12 cellular contexts compared by ENCODE assay signal in genomic region chr9:19493845-19494244, GRCh38.
DNase-seq lines count a peak whose midpoint lies in the region; TF ChIP-seq lines count a peak whose summit lies in the region.
"Had no signal": no experiment of that assay in that cellular context is flagged by ENCODE, and none has a peak within 500 bp of the region (broad histone marks: within the 10 kb centered on the region; RNA-seq: fewer than 3 reads in every experiment).

No MANE protein-coding gene starts in this region.

- H3K18ac ChIP-seq in mesenchymal stem cell (ENCODE audit: low read depth in 1 of 2, low read length in 2 of 2), result no peak overlapping the region

- no peak overlapping the region for H2BK15ac ChIP-seq in mesenchymal stem cell (ENCODE audit: low read depth, poor library complexity, severe bottlenecking)

- WGBS in mesenchymal stem cell, result 73% methylated on average over 2 of the region's 2 CpGs

- H3K79me1 ChIP-seq in mesenchymal stem cell (replicated peaks; ENCODE audit: low read length, poor library complexity, severe bottlenecking), result no peaks in the 10 kb centered on the region

- H3K27me3 ChIP-seq in OCI-LY3 (ENCODE audit: low read depth, low read length) (peaks cover 26% of the 10 kb centered on the region), mesenchymal stem cell (ENCODE audit: control insufficient read depth in 1 of 2, insufficient read depth in 1 of 2, low read length in 2 of 2) (peaks cover 0 to 51% of the 10 kb centered on the region in 2 experiments)

- H4K91ac ChIP-seq in mesenchymal stem cell (ENCODE audit: low read length), result no peak overlapping the region

- peaks cover 33% of the 10 kb centered on the region for H3K4me1 ChIP-seq in OCI-LY3 (ENCODE audit: low read length)
- peaks cover 2% of the 10 kb centered on the region for H3K4me1 ChIP-seq in mesenchymal stem cell (ENCODE audit: control insufficient read depth, insufficient read depth, low read depth, low read length)

- H3K9me3 ChIP-seq in OCI-LY3 (ENCODE audit: insufficient read depth, low read length), result no peaks in the 10 kb centered on the region
- no peaks in the 10 kb centered on the region for H3K9me3 ChIP-seq in mesenchymal stem cell (ENCODE audit: control insufficient read depth, low read length)

- H3K9ac ChIP-seq in OCI-LY3 (ENCODE audit: low read length) (no peak overlapping the region), mesenchymal stem cell (ENCODE audit: low read length) (peak overlapping the region; percentile 92)
- H3K9ac ChIP-seq: KMS-11 had no signal

- H3K14ac ChIP-seq in mesenchymal stem cell (ENCODE audit: low read length in 2 of 2), result no peak overlapping the region

- H3K23ac ChIP-seq in mesenchymal stem cell (ENCODE audit: low read length in 2 of 2), result no peak overlapping the region

- DNase-seq in AG09309 (ENCODE audit: low read depth) (no peak), coronary artery (ENCODE audit: low spot score) (no peak), mesenchymal stem cell (no peak), H4 (ENCODE audit: low spot score) (no peak), chondrocyte (ENCODE audit: low spot score) (no peak), NCI-H1436 (lab: John Stamatoyannopoulos, UW) (no peak), NCI-H446 treated with DMSO at 0.1 percent for 48 hours (lab: John Stamatoyannopoulos, UW) (no peak)

- H3K4me2 ChIP-seq in OCI-LY3 (ENCODE audit: low read length), result peak overlapping the region; percentile 93
- H3K4me2 ChIP-seq in mesenchymal stem cell (ENCODE audit: low read length, poor library complexity, severe bottlenecking), result no peak overlapping the region
- H3K4me2 ChIP-seq: KMS-11 had no signal

- H3K27me3 Mint-ChIP-seq in chondrocyte (ENCODE audit: low read depth), result peaks cover 28% of the 10 kb centered on the region
- H3K27me3 Mint-ChIP-seq: stimulated activated memory B cell treated with anti-CD40 and anti-IgM and Interleukin-4, amounts not matched to agents 10 μg/mL and 1 μg/mL and 100 μg/mL, for 72 hours had no signal

- H2AK5ac ChIP-seq in mesenchymal stem cell (ENCODE audit: low read length, severe bottlenecking), result no peak overlapping the region

- H3K27ac ChIP-seq in OCI-LY3 (ENCODE audit: low read length) (no peak overlapping the region), coronary artery (peak overlapping the region; percentile 29 to 73), mesenchymal stem cell (ENCODE audit: low read length, poor library complexity, severe bottlenecking) (no peak overlapping the region)
- H3K27ac ChIP-seq: C4-2B, KMS-11 had no signal

- H2AFZ ChIP-seq in OCI-LY3 (ENCODE audit: low read depth, low read length) (no peak overlapping the region), mesenchymal stem cell (ENCODE audit: low read depth, low read length) (no peak overlapping the region)

- H2BK5ac ChIP-seq in mesenchymal stem cell (ENCODE audit: low read depth, low read length, poor library complexity, severe bottlenecking), result no peak overlapping the region

- H4K8ac ChIP-seq in mesenchymal stem cell (ENCODE audit: low read length), result no peak overlapping the region

- no peak overlapping the region for H3K4ac ChIP-seq in mesenchymal stem cell (ENCODE audit: low read depth in 1 of 2, low read length in 2 of 2)

- no peak overlapping the region for H3K27ac Mint-ChIP-seq in chondrocyte (ENCODE audit: unreplicated experiment)
- H3K27ac Mint-ChIP-seq: T-cell had no signal

- H3K9me3 Mint-ChIP-seq in chondrocyte (ENCODE audit: low read depth), result no peaks in the 10 kb centered on the region
- H3K9me3 Mint-ChIP-seq: stimulated activated memory B cell treated with anti-CD40 and anti-IgM and Interleukin-4, amounts not matched to agents 10 μg/mL and 1 μg/mL and 100 μg/mL, for 72 hours; T-cell had no signal

- H2BK120ac ChIP-seq in mesenchymal stem cell (ENCODE audit: low read depth, low read length), result no peak overlapping the region

- H3K36me3 ChIP-seq in OCI-LY3 (replicated peaks; ENCODE audit: low read depth, low read length), result no peaks in the 10 kb centered on the region
- no peaks in the 10 kb centered on the region for H3K36me3 ChIP-seq in mesenchymal stem cell (ENCODE audit: control insufficient read depth in 1 of 2, insufficient read depth in 2 of 2, low read depth in 1 of 2, low read length in 2 of 2)

- no peaks in the 10 kb centered on the region for H3K79me2 ChIP-seq in OCI-LY3 (ENCODE audit: low read length)

- TF ChIP-seq CTCF in AG09309 (IDR thresholded peaks at IDR 0.05; ENCODE audit: control insufficient read depth, insufficient read depth, low read depth, low read length, missing control alignments) (no peak), OCI-LY3 (IDR thresholded peaks at IDR 0.05; ENCODE audit: low read depth, low read length) (no peak), coronary artery (IDR thresholded peaks at IDR 0.05) (no peak), chondrocyte (IDR thresholded peaks at IDR 0.05) (no peak)

- H3K36me3 Mint-ChIP-seq in chondrocyte (ENCODE audit: low read depth), result no peaks in the 10 kb centered on the region
- H3K36me3 Mint-ChIP-seq: stimulated activated memory B cell treated with anti-CD40 and anti-IgM and Interleukin-4, amounts not matched to agents 10 μg/mL and 1 μg/mL and 100 μg/mL, for 72 hours; T-cell had no signal

- H2BK12ac ChIP-seq in mesenchymal stem cell (ENCODE audit: low read length in 2 of 2), result no peak overlapping the region

- H3K4me3 ChIP-seq in AG09309 (ENCODE audit: control insufficient read depth, low read depth, low read length) (peak overlapping the region; percentile 68), OCI-LY3 (ENCODE audit: low read length) (peak overlapping the region; percentile 72), coronary artery (peak overlapping the region; percentile 64), mesenchymal stem cell (ENCODE audit: insufficient read depth in 1 of 2, low read depth in 1 of 2, low read length in 2 of 2) (peak overlapping the region in 1 of 2 experiments; percentile 77)

- H3K4me1 Mint-ChIP-seq in chondrocyte (ENCODE audit: low read depth), result peaks cover 17% of the 10 kb centered on the region

- H4K20me1 ChIP-seq in OCI-LY3 (ENCODE audit: insufficient read depth, low read length), result no peaks in the 10 kb centered on the region

- H3K4me3 Mint-ChIP-seq in chondrocyte (ENCODE audit: unreplicated experiment), result no peak overlapping the region

Comparison
In these comparisons a context has a peak if more than half of its experiments do, and no peak if none do; other contexts are left out.
1. H3K27ac ChIP-seq: peak in coronary artery (2 of 2); none in OCI-LY3 (single experiment) and mesenchymal stem cell (single experiment).